1 cellular context compared by ENCODE assay signal in the genomic region with DNA sequence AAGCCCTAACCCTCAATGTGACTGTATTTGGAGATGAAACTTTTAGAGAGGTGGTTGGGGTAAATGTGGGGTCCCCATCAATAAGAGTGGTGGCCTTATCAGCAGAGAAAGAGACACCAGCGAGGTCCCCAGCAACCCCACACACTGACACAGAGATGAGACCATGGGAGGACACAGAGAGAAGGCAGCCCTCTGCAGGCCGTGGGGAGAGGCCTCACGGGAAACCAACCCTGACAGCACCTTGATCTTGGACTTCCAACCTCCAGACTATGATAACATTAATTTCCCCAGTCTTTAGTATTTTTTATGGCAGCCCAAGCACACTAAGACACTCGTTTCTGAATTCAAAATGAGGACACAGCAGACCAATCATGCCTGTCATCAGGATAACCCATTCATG.
TF ChIP-seq lines count a peak whose summit lies in the region.

No MANE protein-coding gene starts in this region.

TF ChIP-seq in neural cell, 6 proteins besides CTCF, POLR2A, EP300 and RAD21:
- peak; percentile 36 for TF ChIP-seq SMC3 (conservative IDR thresholded peaks at IDR 0.05; ENCODE audit: poor library complexity)
TF ChIP-seq in neural cell: peak in this region for 1; not testable (repeated sequence) for 5.
